Comparison of ENCODE assay signal across 9 cellular contexts in the genomic region with DNA sequence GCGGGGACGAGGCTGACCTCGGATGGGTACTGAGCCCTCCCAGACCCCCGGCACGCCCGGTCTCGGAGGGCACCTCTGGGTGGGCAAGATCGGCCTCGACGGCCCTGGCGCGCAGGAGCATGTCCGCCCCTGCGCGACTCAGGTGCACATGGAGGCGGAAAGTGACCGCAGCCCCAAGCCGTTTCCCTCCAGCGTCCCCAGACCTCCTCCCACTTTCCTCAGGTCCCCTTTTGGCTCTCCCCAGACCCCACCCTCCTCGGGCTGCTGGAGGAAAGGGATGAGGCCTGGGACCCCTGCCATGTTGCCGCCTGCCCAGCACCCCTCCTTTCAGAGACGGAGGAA. TPM values are rescaled to one million over a fixed set of nuclear protein-coding genes. Genes with fewer than 3 reads are reported as not detected.
A peak's percentile ranks its signal among the peaks of the same experiment; 100 is the strongest.
DNase-seq lines count a peak whose midpoint lies in the region; ATAC-seq and TF ChIP-seq lines count a peak whose summit lies in the region.
"Had no signal": no experiment of that assay in that cellular context is flagged by ENCODE, and none has a peak within 500 bp of the region (broad histone marks: within the 10 kb centered on the region; RNA-seq: fewer than 3 reads in every experiment).

No MANE protein-coding gene starts in this region.

- H3K27me3 Mint-ChIP-seq in activated CD8-positive, alpha-beta T cell treated with anti-CD3 and anti-CD28 coated beads, Interleukin-2, amount 10 ng/mL, durations not matched to agents 7 days and 5 days (ENCODE audit: low read depth): peaks cover 8% of the 10 kb centered on the region

- DNase-seq in H7: peak; percentile 70
- DNase-seq in activated CD8-positive, alpha-beta T cell treated with anti-CD3 and anti-CD28 coated beads, Interleukin-2, amount 10 ng/mL, durations not matched to agents 7 days and 5 days: no peak
- no peak for DNase-seq in hepatocyte (ENCODE audit: low spot score)
- DNase-seq in stimulated activated effector memory CD8-positive, alpha-beta T cell treated with anti-CD3 and anti-CD28 coated beads, Interleukin-12 subunit alpha, Interleukin-12 subunit beta, amount 100 ng/mL, for 72 hours (ENCODE audit: low spot score in 2 of 2): no peak
- no peak for DNase-seq in SW480 (ENCODE audit: low spot score)
- DNase-seq in lower leg skin (ENCODE audit: low spot score in 2 of 2): no peak
- DNase-seq: NK-92 treated with Interleukin-12 subunit alpha and Interleukin-12 subunit beta, amount 100 ng/mL, for 24 hours had no signal

- peak overlapping the region; percentile 91 for H3K4me2 ChIP-seq in hepatocyte

- H3K36me3 Mint-ChIP-seq in activated CD8-positive, alpha-beta T cell treated with anti-CD3 and anti-CD28 coated beads, Interleukin-2, amount 10 ng/mL, durations not matched to agents 7 days and 5 days (ENCODE audit: low read depth): peaks cover 2% of the 10 kb centered on the region
- H3K36me3 Mint-ChIP-seq in stimulated activated effector memory CD8-positive, alpha-beta T cell treated with anti-CD3 and anti-CD28 coated beads, Interleukin-12 subunit alpha, Interleukin-12 subunit beta, amount 100 ng/mL, for 72 hours: peaks cover 19% of the 10 kb centered on the region

- no peak overlapping the region for H3K27ac ChIP-seq in hepatocyte
- H3K27ac ChIP-seq: pancreas had no signal

- no peaks in the 10 kb centered on the region for H4K20me1 ChIP-seq in hepatocyte (ENCODE audit: insufficient read depth, poor library complexity, severe bottlenecking)

- peak overlapping the region; percentile 50 for H3K4me3 Mint-ChIP-seq in activated CD8-positive, alpha-beta T cell treated with anti-CD3 and anti-CD28 coated beads, Interleukin-2, amount 10 ng/mL, durations not matched to agents 7 days and 5 days
- peak overlapping the region; percentile 66 for H3K4me3 Mint-ChIP-seq in stimulated activated effector memory CD8-positive, alpha-beta T cell treated with anti-CD3 and anti-CD28 coated beads, Interleukin-12 subunit alpha, Interleukin-12 subunit beta, amount 100 ng/mL, for 72 hours

- CTCF ChIA-PET in activated CD8-positive, alpha-beta T cell treated with anti-CD3 and anti-CD28 coated beads, Interleukin-2, amount 10 ng/mL, durations not matched to agents 7 days and 5 days (lab: Charles Lee): interaction anchor here (1.5 to 8.3 kb wide), 6 partner anchors 9 to 58 kb away, joined by 3 to 187 read pairs (median 50); partner anchors contain the start of gene PLXDC1

- H3K9me3 Mint-ChIP-seq in activated CD8-positive, alpha-beta T cell treated with anti-CD3 and anti-CD28 coated beads, Interleukin-2, amount 10 ng/mL, durations not matched to agents 7 days and 5 days (ENCODE audit: insufficient read depth): no peaks in the 10 kb centered on the region
- no peaks in the 10 kb centered on the region for H3K9me3 Mint-ChIP-seq in stimulated activated effector memory CD8-positive, alpha-beta T cell treated with anti-CD3 and anti-CD28 coated beads, Interleukin-12 subunit alpha, Interleukin-12 subunit beta, amount 100 ng/mL, for 72 hours

- H3K27ac Mint-ChIP-seq in activated CD8-positive, alpha-beta T cell treated with anti-CD3 and anti-CD28 coated beads, Interleukin-2, amount 10 ng/mL, durations not matched to agents 7 days and 5 days: peak overlapping the region; percentile 61
- peak overlapping the region; percentile 79 for H3K27ac Mint-ChIP-seq in stimulated activated effector memory CD8-positive, alpha-beta T cell treated with anti-CD3 and anti-CD28 coated beads, Interleukin-12 subunit alpha, Interleukin-12 subunit beta, amount 100 ng/mL, for 72 hours

- no peak for TF ChIP-seq POLR2A in lower leg skin (IDR thresholded peaks at IDR 0.05)

- peaks cover 20% of the 10 kb centered on the region; the same call in 1 of the 2 replicates for H3K27me3 ChIP-seq in H7 (ENCODE audit: control insufficient read depth, insufficient read depth, low read length)
- H3K27me3 ChIP-seq in hepatocyte: peaks cover 18% of the 10 kb centered on the region
- H3K27me3 ChIP-seq: pancreas had no signal

- no peak for TF ChIP-seq CTCF in hepatocyte (IDR thresholded peaks at IDR 0.05; ENCODE audit: poor library complexity)
- TF ChIP-seq CTCF in lower leg skin (IDR thresholded peaks at IDR 0.05): no peak

- H3K9me3 ChIP-seq in hepatocyte (ENCODE audit: low read depth): no peaks in the 10 kb centered on the region
- H3K9me3 ChIP-seq: pancreas had no signal

- WGBS in hepatocyte (ENCODE audit: low lambda C conversion rate, missing lambda C conversion rate): 24% methylated on average over 17 of the region's 22 CpGs
- WGBS in lower leg skin, 2 donors: 26 to 64% methylated on average over 7 to 10 of the region's 22 CpGs

- POLR2A ChIA-PET in activated CD8-positive, alpha-beta T cell treated with anti-CD3 and anti-CD28 coated beads, Interleukin-2, amount 10 ng/mL, durations not matched to agents 7 days and 5 days (lab: Charles Lee): interaction anchor here (0.6 to 0.7 kb wide), 3 partner anchors 9 to 24 kb away, joined by 3 to 5 read pairs (median 3); partner anchors contain the start of gene RPL19

- intact Hi-C loops in lower leg skin (cut with DNase I; ENCODE audit: low total_unique reads): no loop called here

- H3K79me2 ChIP-seq in hepatocyte: no peaks in the 10 kb centered on the region

- H2AFZ ChIP-seq in hepatocyte: peak overlapping the region; percentile 41

- ATAC-seq in activated CD8-positive, alpha-beta T cell treated with anti-CD3 and anti-CD28 coated beads, Interleukin-2, amount 10 ng/mL, durations not matched to agents 7 days and 5 days: no peak
- ATAC-seq in stimulated activated effector memory CD8-positive, alpha-beta T cell treated with anti-CD3 and anti-CD28 coated beads, Interleukin-12 subunit alpha, Interleukin-12 subunit beta, amount 100 ng/mL, for 72 hours: no peak
- ATAC-seq in HG02970 (IDR thresholded peaks at IDR 0.05; ENCODE audit: low FRiP score, unreplicated experiment): no peak

- no peaks in the 10 kb centered on the region for H3K9me2 ChIP-seq in hepatocyte (replicated peaks; ENCODE audit: insufficient read depth)

- H3K4me1 Mint-ChIP-seq in activated CD8-positive, alpha-beta T cell treated with anti-CD3 and anti-CD28 coated beads, Interleukin-2, amount 10 ng/mL, durations not matched to agents 7 days and 5 days (ENCODE audit: low read depth): peaks cover 32% of the 10 kb centered on the region
- peaks cover 37% of the 10 kb centered on the region for H3K4me1 Mint-ChIP-seq in stimulated activated effector memory CD8-positive, alpha-beta T cell treated with anti-CD3 and anti-CD28 coated beads, Interleukin-12 subunit alpha, Interleukin-12 subunit beta, amount 100 ng/mL, for 72 hours

- H3K4me1 ChIP-seq in hepatocyte (ENCODE audit: insufficient read depth): peaks cover 9% of the 10 kb centered on the region
- H3K4me1 ChIP-seq: pancreas had no signal

- H3K36me3 ChIP-seq in H7 (replicated peaks; ENCODE audit: control insufficient read depth, insufficient read depth, low read length) (peaks cover 1% of the 10 kb centered on the region), hepatocyte (replicated peaks; ENCODE audit: insufficient read depth, low read depth) (no peaks in the 10 kb centered on the region)

- H3K4me3 ChIP-seq in H7 (ENCODE audit: insufficient read depth, low read depth, low read length) (peak overlapping the region; percentile 58), hepatocyte (no peak overlapping the region), lower leg skin (ENCODE audit: low read depth, poor library complexity, severe bottlenecking) (no peak overlapping the region)

RNA-seq across cellular contexts. Expression of gene RPL19, which starts 10.0 kb away (rescaled TPM):
- 2,113 and 2,304 TPM in 2 replicates for total RNA-seq in H7 (2014; rRNA removed; shearing (Covaris generic))
- total RNA-seq in activated CD8-positive, alpha-beta T cell treated with anti-CD3 and anti-CD28 coated beads, Interleukin-2, amount 10 ng/mL, durations not matched to agents 7 days and 5 days: 1,000 to 10,000 TPM; 1,896 to 1,946 TPM
- total RNA-seq in hepatocyte: 1,924 and 2,459 TPM in 2 replicates
- polyA plus RNA-seq in hepatocyte: 806 and 874 TPM in 2 replicates
- 1,000 to 10,000 TPM; 3,050 to 5,448 (median 3,578) TPM for total RNA-seq in lower leg skin

RNA-seq across cellular contexts. Expression of gene CACNB1, which starts 12.6 kb away (rescaled TPM):
- total RNA-seq in H7 (2014; rRNA removed; shearing (Covaris generic)): 3.8 and 9.1 TPM in 2 replicates
- 10 to 100 TPM; 22.1 to 23.2 TPM for total RNA-seq in activated CD8-positive, alpha-beta T cell treated with anti-CD3 and anti-CD28 coated beads, Interleukin-2, amount 10 ng/mL, durations not matched to agents 7 days and 5 days
- 1.9 and 2.2 TPM in 2 replicates for total RNA-seq in hepatocyte
- 4.2 and 6.3 TPM in 2 replicates for polyA plus RNA-seq in hepatocyte
- 10 to 100 TPM in 2 of 4 donors, 1 to 10 TPM in 2; 5.7 to 13.1 (median 11.2) TPM for total RNA-seq in lower leg skin

RNA-seq across cellular contexts. Expression of gene STAC2, which starts 15.7 kb away (rescaled TPM):
- total RNA-seq in H7 (2014; rRNA removed; shearing (Covaris generic)): 0.15 and 0.59 TPM in 2 replicates
- total RNA-seq in activated CD8-positive, alpha-beta T cell treated with anti-CD3 and anti-CD28 coated beads, Interleukin-2, amount 10 ng/mL, durations not matched to agents 7 days and 5 days: not detected
- total RNA-seq in hepatocyte (not detected in 2 replicates), lower leg skin (10 to 100 TPM in 2 of 4 donors, 1 to 10 TPM in 2; 2.3 to 35.6 (median 10.8) TPM)
- 0.06 and 0.31 TPM in 2 replicates for polyA plus RNA-seq in hepatocyte

RNA-seq across cellular contexts. Expression of gene ARL5C, which starts 44.1 kb away (rescaled TPM):
- not detected in 2 replicates for total RNA-seq in H7 (2014; rRNA removed; shearing (Covaris generic))
- total RNA-seq in activated CD8-positive, alpha-beta T cell treated with anti-CD3 and anti-CD28 coated beads, Interleukin-2, amount 10 ng/mL, durations not matched to agents 7 days and 5 days: not detected
- total RNA-seq in hepatocyte: not detected in 2 replicates
- polyA plus RNA-seq in hepatocyte: not detected in 2 replicates
- not detected for total RNA-seq in lower leg skin

RNA-seq across cellular contexts. Expression of gene PLXDC1, which starts 58.6 kb away (rescaled TPM):
- total RNA-seq in H7 (2014; rRNA removed; shearing (Covaris generic)): 0.18 and 0.38 TPM in 2 replicates
- total RNA-seq in activated CD8-positive, alpha-beta T cell treated with anti-CD3 and anti-CD28 coated beads, Interleukin-2, amount 10 ng/mL, durations not matched to agents 7 days and 5 days: 1 to 10 TPM; 3.3 to 3.9 TPM
- total RNA-seq in hepatocyte: 4.1 and 8.6 TPM in 2 replicates
- polyA plus RNA-seq in hepatocyte: 3.9 and 4.1 TPM in 2 replicates
- total RNA-seq in lower leg skin: 1 to 10 TPM; 2.7 to 8.1 (median 5.2) TPM
